In genomic region chr1:15802234-15802965, GRCh38 we compare ENCODE assay signal across 18 cellular contexts. TPM values are rescaled to one million over a fixed set of nuclear protein-coding genes. Genes with fewer than 3 reads are reported as not detected.
A peak's percentile ranks its signal among the peaks of the same experiment; 100 is the strongest.
DNase-seq lines count a peak whose midpoint lies in the region; ATAC-seq and TF ChIP-seq lines count a peak whose summit lies in the region.
"Had no signal": no experiment of that assay in that cellular context is flagged by ENCODE, and none has a peak within 500 bp of the region (broad histone marks: within the 10 kb centered on the region; RNA-seq: fewer than 3 reads in every experiment).

No MANE protein-coding gene starts in this region.

- intact Hi-C loops in MCF 10A (cut with micrococcal nuclease) (no loop called here), mammary epithelial cell (cut with micrococcal nuclease) (loop anchor here (5.0 kb wide), 2 partner anchors 100 to 115 kb away; no protein-coding TSS in a partner anchor), body of pancreas (cut with DNase I) (no loop called here)

- no peak overlapping the region for H3K4me2 ChIP-seq in mammary epithelial cell (ENCODE audit: insufficient read depth, low read depth, low read length)

- CTCF ChIA-PET in MCF 10A (lab: Yijun Ruan, JAX), result interaction anchor here (0.6 to 5.1 kb wide), 5 partner anchors 11 to 125 kb away, joined by 3 to 31 read pairs (median 4); no protein-coding TSS in a partner anchor
- CTCF ChIA-PET in mammary epithelial cell (lab: Charles Lee; ENCODE audit: low non-redundant PET), result no interaction called here
- CTCF ChIA-PET in RWPE1 (lab: Yijun Ruan, JAX), result interaction anchor here (0.5 to 1.2 kb wide), 4 partner anchors 15 to 157 kb away, joined by 3 read pairs; partner anchors contain the start of gene SPEN
- CTCF ChIA-PET in activated CD8-positive, alpha-beta memory T cell treated with anti-CD3 and anti-CD28 coated beads, Interleukin-2, amount 10 ng/mL, durations not matched to agents 7 days and 5 days (lab: Charles Lee), result interaction anchor here (1.1 to 1.9 kb wide), 6 partner anchors 11 to 276 kb away, joined by 3 to 10 read pairs (median 5); no protein-coding TSS in a partner anchor

- no peak overlapping the region for H3K27ac Mint-ChIP-seq in MCF 10A (ENCODE audit: low read depth, unreplicated experiment)
- no peak overlapping the region for H3K27ac Mint-ChIP-seq in endothelial cell (ENCODE audit: unreplicated experiment)
- no peak overlapping the region for H3K27ac Mint-ChIP-seq in activated CD8-positive, alpha-beta memory T cell treated with anti-CD3 and anti-CD28 coated beads, Interleukin-2, amount 10 ng/mL, durations not matched to agents 7 days and 5 days
- H3K27ac Mint-ChIP-seq: activated T-helper 2 cell treated with anti-CD3 and anti-CD28 coated beads, Interferon-gamma antibody, Interleukin-2, Interleukin-4, amounts not matched to agents 10 μg/mL and 5 μg/mL and 100 μg/mL, durations not matched to agents 14 hours and 24 hours and 36 hours; T-helper 1 cell treated with Interleukin-12 subunit alpha and Interleukin-12 subunit beta and Interleukin-4 antibody, amounts not matched to agents 30 μg/mL and 1 μg/mL, for 36 hours had no signal

- H3K27ac ChIP-seq in mammary epithelial cell (ENCODE audit: insufficient read depth, low read depth, low read length), result no peak overlapping the region
- peak overlapping the region; percentile 99 for H3K27ac ChIP-seq in RWPE1
- H3K27ac ChIP-seq in body of pancreas, result no peak overlapping the region
- H3K27ac ChIP-seq: breast epithelium, neutrophil had no signal

- in situ Hi-C loops in mammary epithelial cell (cut with MboI; ENCODE audit: low sequenced_read_pairs in 2 of 2), result loop anchor here (10.0 to 25.0 kb wide), 2 partner anchors 110 to 122 kb away; no protein-coding TSS in a partner anchor

- H3K36me3 Mint-ChIP-seq in MCF 10A (ENCODE audit: insufficient read depth, unreplicated experiment) (peaks cover 6% of the 10 kb centered on the region), endothelial cell (ENCODE audit: low read depth, unreplicated experiment) (no peaks in the 10 kb centered on the region)
- H3K36me3 Mint-ChIP-seq in activated CD8-positive, alpha-beta memory T cell treated with anti-CD3 and anti-CD28 coated beads, Interleukin-2, amount 10 ng/mL, durations not matched to agents 7 days and 5 days, result no peaks in the 10 kb centered on the region

- BruUV-seq in MCF 10A (replicated peaks; lab: Mats Ljungman, UMichigan), result no TSS peak
- BruUV-seq in mammary epithelial cell (replicated peaks; lab: Mats Ljungman, UMichigan), result no TSS peak

- H4K20me1 ChIP-seq in mammary epithelial cell (ENCODE audit: insufficient read depth, low read length), result no peaks in the 10 kb centered on the region

- no peak overlapping the region for H3K9ac ChIP-seq in mammary epithelial cell (ENCODE audit: insufficient read depth, low read length)

- DNase-seq in MCF 10A (ENCODE audit: unreplicated experiment) (peak; percentile 46), mammary epithelial cell (no peak), RWPE1 (ENCODE audit: low spot score) (no peak), epidermal melanocyte (ENCODE audit: insufficient read length, low spot score) (peak; percentile 28), NCI-H82 (lab: John Stamatoyannopoulos, UW) (no peak), body of pancreas (no peak), endothelial cell (ENCODE audit: low spot score) (no peak)
- no peak for DNase-seq in activated CD8-positive, alpha-beta memory T cell treated with anti-CD3 and anti-CD28 coated beads, Interleukin-2, amount 10 ng/mL, durations not matched to agents 7 days and 5 days
- DNase-seq: activated CD4-positive, alpha-beta T cell treated with anti-CD3 and anti-CD28 coated beads, Interleukin-2, amount 50 U/mL, for 4 hours; effector CD8-positive, alpha-beta T cell; foreskin melanocyte; NCI-H1417 treated with DMSO at 0.1 percent for 48 hours; stimulated activated naive CD8-positive, alpha-beta T cell treated with anti-CD3 and anti-CD28 coated beads, Interleukin-15, Interleukin-2, amounts not matched to agents 100 U/mL and 50 U/mL, for 24 hours had no signal

- H3K9me3 Mint-ChIP-seq in MCF 10A (ENCODE audit: unreplicated experiment) (no peaks in the 10 kb centered on the region), endothelial cell (ENCODE audit: unreplicated experiment) (no peaks in the 10 kb centered on the region)
- H3K9me3 Mint-ChIP-seq in activated CD8-positive, alpha-beta memory T cell treated with anti-CD3 and anti-CD28 coated beads, Interleukin-2, amount 10 ng/mL, durations not matched to agents 7 days and 5 days (ENCODE audit: low read depth), result no peaks in the 10 kb centered on the region
- H3K9me3 Mint-ChIP-seq: activated T-helper 2 cell treated with anti-CD3 and anti-CD28 coated beads, Interferon-gamma antibody, Interleukin-2, Interleukin-4, amounts not matched to agents 10 μg/mL and 5 μg/mL and 100 μg/mL, durations not matched to agents 14 hours and 24 hours and 36 hours; T-helper 1 cell treated with Interleukin-12 subunit alpha and Interleukin-12 subunit beta and Interleukin-4 antibody, amounts not matched to agents 30 μg/mL and 1 μg/mL, for 36 hours had no signal

- H3K36me3 ChIP-seq in mammary epithelial cell (ENCODE audit: insufficient read depth, low read length) (no peaks in the 10 kb centered on the region), body of pancreas (replicated peaks in 1 of 2; ENCODE audit: insufficient read depth in 1 of 2, low read depth in 2 of 2) (no peaks in the 10 kb centered on the region)
- H3K36me3 ChIP-seq: breast epithelium, neutrophil had no signal

- H3K4me3 Mint-ChIP-seq in MCF 10A (ENCODE audit: unreplicated experiment) (no peak overlapping the region), endothelial cell (ENCODE audit: unreplicated experiment) (no peak overlapping the region)
- H3K4me3 Mint-ChIP-seq in activated CD8-positive, alpha-beta memory T cell treated with anti-CD3 and anti-CD28 coated beads, Interleukin-2, amount 10 ng/mL, durations not matched to agents 7 days and 5 days, result no peak overlapping the region
- H3K4me3 Mint-ChIP-seq: T-helper 1 cell treated with Interleukin-12 subunit alpha and Interleukin-12 subunit beta and Interleukin-4 antibody, amounts not matched to agents 30 μg/mL and 1 μg/mL, for 36 hours had no signal

- H3K27me3 ChIP-seq in mammary epithelial cell (ENCODE audit: insufficient read depth, low read length), result no peaks in the 10 kb centered on the region
- H3K27me3 ChIP-seq in body of pancreas, result no peaks in the 10 kb centered on the region
- H3K27me3 ChIP-seq: breast epithelium had no signal

- TF ChIP-seq POLR2A in body of pancreas (IDR thresholded peaks at IDR 0.05), result no peak

- no peaks in the 10 kb centered on the region for H3K9me3 ChIP-seq in mammary epithelial cell (replicated peaks; ENCODE audit: insufficient read depth, low read length)
- H3K9me3 ChIP-seq in body of pancreas, result no peaks in the 10 kb centered on the region
- H3K9me3 ChIP-seq: breast epithelium, neutrophil had no signal

- H2AFZ ChIP-seq in mammary epithelial cell (ENCODE audit: low read depth, low read length), result no peak overlapping the region

- no peaks in the 10 kb centered on the region for H3K79me2 ChIP-seq in mammary epithelial cell (ENCODE audit: insufficient read depth, low read length)

- no peak for TF ChIP-seq CTCF in MCF 10A (IDR thresholded peaks at IDR 0.05; ENCODE audit: unreplicated experiment)
- no peak for TF ChIP-seq CTCF in mammary epithelial cell (conservative IDR thresholded peaks at IDR 0.05 in 1 of 2, IDR thresholded peaks at IDR 0.05 in 1 of 2; ENCODE audit: extremely low read depth in 1 of 2, insufficient read depth in 1 of 2, low read depth in 1 of 2, low read length in 2 of 2)
- TF ChIP-seq CTCF in RWPE1 (conservative IDR thresholded peaks at IDR 0.05; ENCODE audit: low read depth), result no peak
- no peak for TF ChIP-seq CTCF in body of pancreas (IDR thresholded peaks at IDR 0.05)
- no peak for TF ChIP-seq CTCF in endothelial cell (IDR thresholded peaks at IDR 0.05; ENCODE audit: unreplicated experiment)

- ATAC-seq in body of pancreas, result no peak
- ATAC-seq in activated CD8-positive, alpha-beta memory T cell treated with anti-CD3 and anti-CD28 coated beads, Interleukin-2, amount 10 ng/mL, durations not matched to agents 7 days and 5 days, result no peak
- ATAC-seq: stimulated activated naive CD8-positive, alpha-beta T cell treated with anti-CD3 and anti-CD28 coated beads, Interleukin-15, Interleukin-2, amounts not matched to agents 100 U/mL and 50 U/mL, for 24 hours had no signal

- H3K4me1 ChIP-seq in mammary epithelial cell (ENCODE audit: insufficient read depth, low read length), result peaks cover 42% of the 10 kb centered on the region
- H3K4me1 ChIP-seq in body of pancreas, result peaks cover 37% of the 10 kb centered on the region

- POLR2A ChIA-PET in MCF 10A (lab: Yijun Ruan, JAX) (interaction anchor here (0.6 to 3.8 kb wide), 7 partner anchors 13 to 150 kb away, joined by 3 to 75 read pairs (median 3); partner anchors contain the start of gene SPEN), RWPE1 (lab: Yijun Ruan, JAX; ENCODE audit: low non-redundant PET) (interaction anchor here (0.5 to 0.6 kb wide), 2 partner anchors 29 to 921 kb away, joined by 3 to 4 read pairs; no protein-coding TSS in a partner anchor)

- H3K4me3 ChIP-seq in mammary epithelial cell (replicated peaks in 1 of 3; ENCODE audit: insufficient read depth in 1 of 3, low read depth in 2 of 3, low read length in 3 of 3) (no peak overlapping the region), body of pancreas (no peak overlapping the region)
- H3K4me3 ChIP-seq: breast epithelium had no signal

- no peaks in the 10 kb centered on the region for H3K27me3 Mint-ChIP-seq in MCF 10A (ENCODE audit: insufficient read depth, unreplicated experiment)
- H3K27me3 Mint-ChIP-seq in endothelial cell (ENCODE audit: unreplicated experiment), result peaks cover 5% of the 10 kb centered on the region
- peaks cover 10% of the 10 kb centered on the region for H3K27me3 Mint-ChIP-seq in activated CD8-positive, alpha-beta memory T cell treated with anti-CD3 and anti-CD28 coated beads, Interleukin-2, amount 10 ng/mL, durations not matched to agents 7 days and 5 days

- 79% methylated on average over 17 of the region's 17 CpGs for WGBS in mammary epithelial cell (ENCODE audit: low coverage, missing lambda C conversion rate)
- 73 to 78% methylated on average over 17 of the region's 17 CpGs for WGBS in body of pancreas, 2 donors

- dilution Hi-C loops in mammary epithelial cell (cut with HindIII; ENCODE audit: low sequenced_read_pairs), result loop anchor here (5.0 kb wide), 3 partner anchors 70 to 265 kb away; no protein-coding TSS in a partner anchor

- H3K4me1 Mint-ChIP-seq in MCF 10A (ENCODE audit: insufficient read depth, unreplicated experiment), result peaks cover 44% of the 10 kb centered on the region
- peaks cover 24% of the 10 kb centered on the region for H3K4me1 Mint-ChIP-seq in endothelial cell (ENCODE audit: unreplicated experiment)
- no peaks in the 10 kb centered on the region for H3K4me1 Mint-ChIP-seq in activated CD8-positive, alpha-beta memory T cell treated with anti-CD3 and anti-CD28 coated beads, Interleukin-2, amount 10 ng/mL, durations not matched to agents 7 days and 5 days

RNA-seq across cellular contexts. Expression of gene UQCRHL, which starts 5.0 kb away (rescaled TPM):
- total RNA-seq in MCF 10A (2022), result 1.1 and 1.7 TPM in 2 replicates
- 1 to 10 TPM; 1.2 to 1.3 TPM for total RNA-seq in mammary epithelial cell
- polyA plus RNA-seq in mammary epithelial cell, result 1.9 TPM
- polyA minus RNA-seq in mammary epithelial cell, result not detected
- 1 to 10 TPM in 1 of 2 donors, under 1 TPM in 1; 0.66 to 1.0 TPM for total RNA-seq in body of pancreas
- 2.4 TPM for total RNA-seq in endothelial cell (ENCODE audit: unreplicated experiment)
- total RNA-seq in activated CD8-positive, alpha-beta memory T cell treated with anti-CD3 and anti-CD28 coated beads, Interleukin-2, amount 10 ng/mL, durations not matched to agents 7 days and 5 days, result 1 to 10 TPM; 1.6 to 1.8 TPM

RNA-seq across cellular contexts. Expression of gene FBLIM1, which starts 43.8 kb away (rescaled TPM):
- 78.2 and 101 TPM in 2 replicates for total RNA-seq in MCF 10A (2022)
- total RNA-seq in mammary epithelial cell, result 100 to 1,000 TPM; 196 to 351 TPM
- 141 TPM for polyA plus RNA-seq in mammary epithelial cell
- polyA minus RNA-seq in mammary epithelial cell, result 123 TPM
- total RNA-seq in body of pancreas, result 10 to 100 TPM; 42.5 to 46.2 TPM
- total RNA-seq in endothelial cell (ENCODE audit: unreplicated experiment), result 198 TPM
- not detected for total RNA-seq in activated CD8-positive, alpha-beta memory T cell treated with anti-CD3 and anti-CD28 coated beads, Interleukin-2, amount 10 ng/mL, durations not matched to agents 7 days and 5 days
- total RNA-seq: activated T-helper 2 cell treated with anti-CD3 and anti-CD28 coated beads, Interferon-gamma antibody, Interleukin-2, Interleukin-4, amounts not matched to agents 10 μg/mL and 5 μg/mL and 100 μg/mL, durations not matched to agents 14 hours and 24 hours and 36 hours; OCI-LY7 had no signal

RNA-seq across cellular contexts. Expression of gene SPEN, which starts 45.1 kb away (rescaled TPM):
- 44.2 and 50.6 TPM in 2 replicates for total RNA-seq in MCF 10A (2022)
- total RNA-seq in mammary epithelial cell, result 10 to 100 TPM; 32.3 to 48.1 TPM
- 6.5 TPM for polyA plus RNA-seq in mammary epithelial cell
- polyA minus RNA-seq in mammary epithelial cell, result 37.1 TPM
- total RNA-seq in body of pancreas, result 10 to 100 TPM; 27.8 to 38.9 TPM
- total RNA-seq in endothelial cell (ENCODE audit: unreplicated experiment), result 33.5 TPM
- total RNA-seq in activated CD8-positive, alpha-beta memory T cell treated with anti-CD3 and anti-CD28 coated beads, Interleukin-2, amount 10 ng/mL, durations not matched to agents 7 days and 5 days, result 10 to 100 TPM; 74.6 to 75.5 TPM

Comparison
In these comparisons a context has a peak if more than half of its experiments do, and no peak if none do; other contexts are left out.
1. DNase-seq: peak in MCF 10A (single experiment) and epidermal melanocyte (single experiment); none in mammary epithelial cell (single experiment), RWPE1 (single experiment), NCI-H82 (single experiment), body of pancreas (0 of 4), endothelial cell (single experiment) and activated CD8-positive, alpha-beta memory T cell treated with anti-CD3 and anti-CD28 coated beads, Interleukin-2, amount 10 ng/mL, durations not matched to agents 7 days and 5 days (single experiment).
2. RNA of gene FBLIM1, which starts 43.8 kb away (total RNA-seq): 196 to 351 TPM in mammary epithelial cell, 198 TPM in endothelial cell (single experiment), 78.2 to 101 TPM in MCF 10A and 42.5 to 46.2 TPM in body of pancreas; not detected in activated CD8-positive, alpha-beta memory T cell treated with anti-CD3 and anti-CD28 coated beads, Interleukin-2, amount 10 ng/mL, durations not matched to agents 7 days and 5 days; every median in the first group is over 10 times any median in the second.